21 cellular contexts compared by ENCODE assay signal in the genomic region with DNA sequence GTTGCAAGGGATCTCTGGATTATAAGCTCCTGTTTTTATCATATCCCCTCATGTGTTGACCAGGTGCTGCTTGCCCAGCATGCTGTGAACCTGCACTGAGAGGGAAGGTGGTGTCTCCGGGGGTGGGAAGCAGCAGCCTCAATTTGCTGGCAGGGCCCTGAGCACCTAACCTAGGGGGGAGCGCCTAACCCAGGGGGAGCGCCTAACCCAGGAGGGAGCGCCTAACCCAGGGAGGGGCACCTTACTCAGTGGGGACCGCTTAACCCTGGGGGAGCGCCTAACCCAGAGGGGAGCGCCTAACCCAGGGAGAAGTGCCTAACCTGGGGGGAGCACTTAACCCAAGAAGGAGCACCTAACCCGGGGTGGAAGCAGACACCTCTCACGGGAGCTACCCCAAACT.
"Had no signal": no experiment of that assay in that cellular context is flagged by ENCODE, and none has a peak within 500 bp of the region (broad histone marks: within the 10 kb centered on the region; RNA-seq: fewer than 3 reads in every experiment).

No MANE protein-coding gene starts in this region.

- H3K27ac ChIP-seq: brain microvascular endothelial cell, cardiac muscle cell had no signal

- DNase-seq: activated B cell treated with CpG ODN at 0.5 μM for 24 hours; activated CD4-positive, alpha-beta memory T cell treated with anti-CD3 and anti-CD28 coated beads, Interleukin-2, amount 10 ng/mL, durations not matched to agents 7 days and 5 days; activated CD4-positive, alpha-beta T cell treated with anti-CD3 and anti-CD28 coated beads for 36 hours; activated CD4-positive, alpha-beta T cell treated with anti-CD3 and anti-CD28 coated beads, Interleukin-2, amount 50 U/mL, for 1 hour; activated naive CD4-positive, alpha-beta T cell treated with Interleukin-2 at 50 U/mL for 16 hours; activated naive CD8-positive, alpha-beta T cell treated with anti-CD3 and anti-CD28 coated beads, Interleukin-2, amount 50 U/mL, for 24 hours; activated T-cell treated with anti-CD3 and anti-CD28 coated beads for 4 hours; activated T-cell treated with anti-CD3 and anti-CD28 coated beads, Interleukin-2, amount 50 U/mL, for 48 hours; amniotic stem cell; brain microvascular endothelial cell; Kasumi-1; KBM-7; NCI-H1105 treated with DMSO at 0.1 percent for 48 hours; NCI-H1436 treated with DMSO at 0.1 percent for 48 hours; NCI-H187; NCI-H2081; NCI-H524; SIG-M5; T-helper 17 cell; T-helper 9 cell had no signal

- H3K27me3 ChIP-seq: brain microvascular endothelial cell, cardiac muscle cell had no signal
